In the genomic region with DNA sequence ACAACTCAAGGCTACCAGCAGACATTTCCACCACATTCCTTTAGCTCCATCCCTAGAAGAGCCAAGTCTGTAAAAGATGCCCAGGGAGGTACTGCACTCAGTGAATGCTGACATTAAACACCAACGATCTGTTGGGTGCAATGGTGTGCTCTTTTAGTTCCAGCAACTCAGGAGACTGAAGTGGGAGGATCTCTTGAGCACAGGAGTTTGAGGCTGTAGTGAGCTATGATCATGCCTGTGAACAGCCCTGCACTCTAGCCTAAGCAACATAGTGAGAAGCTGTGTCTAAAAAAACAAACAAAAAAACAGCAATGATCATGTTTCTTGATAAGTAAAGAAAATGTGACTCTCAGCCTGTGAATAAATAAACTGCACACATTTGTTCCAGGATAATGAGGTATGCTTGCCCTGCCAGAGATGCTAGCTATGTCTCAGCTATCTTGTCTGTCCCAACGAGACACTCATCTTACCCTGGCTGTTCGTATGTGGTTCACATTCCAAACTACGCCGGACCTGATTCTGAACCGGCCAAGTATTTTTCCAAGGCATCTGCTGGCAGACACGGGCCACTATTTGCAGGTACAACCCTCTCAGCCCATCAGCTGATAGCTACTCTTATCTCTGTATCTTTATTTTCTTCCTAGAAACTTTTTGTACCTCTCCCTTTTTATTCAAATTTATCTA, we compare ENCODE assay signal across 1 cellular context.
TF ChIP-seq lines count a peak whose summit lies in the region.

No MANE protein-coding gene starts in this region.

TF ChIP-seq in H1, 55 proteins besides CTCF, POLR2A, EP300 and RAD21:
- TF ChIP-seq TAF7 (optimal IDR thresholded peaks at IDR 0.05; ENCODE audit: borderline replicate concordance, low read depth, low read length): no peak
- TF ChIP-seq FOSL1 (IDR thresholded peaks at IDR 0.05; ENCODE audit: insufficient read depth, low read depth, low read length): no peak
- TF ChIP-seq RFX5 (IDR thresholded peaks at IDR 0.05; ENCODE audit: borderline replicate concordance, low read depth, low read length): no peak
- TF ChIP-seq ZNF274 (IDR thresholded peaks at IDR 0.05; ENCODE audit: borderline replicate concordance, extremely low read depth, low read length): no peak
- no peak for TF ChIP-seq CREB1 (IDR thresholded peaks at IDR 0.05)
TF ChIP-seq in H1: peak in this region for 0.
